Comparison of ENCODE assay signal across 8 cellular contexts in genomic region chr7:139340808-139341057, GRCh38. TPM values are rescaled to one million over a fixed set of nuclear protein-coding genes. Genes with fewer than 3 reads are reported as not detected.
DNase-seq lines count a peak whose midpoint lies in the region; ATAC-seq and TF ChIP-seq lines count a peak whose summit lies in the region.

No MANE protein-coding gene starts in this region.

- H3K36me3 ChIP-seq in kidney epithelial cell (ENCODE audit: control insufficient read depth, insufficient read depth, low read length) (no peaks in the 10 kb centered on the region), thymus (ENCODE audit: control insufficient read depth, insufficient read depth) (no peaks in the 10 kb centered on the region)

- POLR2A ChIA-PET in AG04449 (lab: Yijun Ruan, JAX): interaction anchor here (1.1 kb wide), 1 partner anchor 19 kb away, joined by 6 read pairs; the partner anchor contains the start of gene LUC7L2

- H3K27me3 ChIP-seq in kidney epithelial cell (ENCODE audit: control insufficient read depth, insufficient read depth, low read length): no peaks in the 10 kb centered on the region
- no peaks in the 10 kb centered on the region for H3K27me3 ChIP-seq in thymus (ENCODE audit: control insufficient read depth, insufficient read depth)

- no peaks in the 10 kb centered on the region for H3K9me3 ChIP-seq in thymus (ENCODE audit: control insufficient read depth)

- H3K27ac ChIP-seq in adipose tissue (ENCODE audit: low read depth, low read length): peak overlapping the region; percentile 98
- peak overlapping the region; percentile 100 for H3K27ac ChIP-seq in thymus (ENCODE audit: low read depth)

- H3K4me3 ChIP-seq in AG04449 (ENCODE audit: low read depth, low read length): peak overlapping the region; percentile 97
- H3K4me3 ChIP-seq in HFF-Myc (replicated peaks; ENCODE audit: low read depth, low read length): peak overlapping the region; percentile 92
- H3K4me3 ChIP-seq in kidney epithelial cell (ENCODE audit: low read depth, low read length): peak overlapping the region; percentile 66
- peak overlapping the region; percentile 94 for H3K4me3 ChIP-seq in thymus (ENCODE audit: low read length)

- peaks cover 5% of the 10 kb centered on the region for H3K4me1 ChIP-seq in thymus (ENCODE audit: control insufficient read depth, insufficient read depth, low read length)

- ATAC-seq in HG03469 (IDR thresholded peaks at IDR 0.05; ENCODE audit: unreplicated experiment): no peak
- ATAC-seq in HG02678 (IDR thresholded peaks at IDR 0.05; ENCODE audit: unreplicated experiment): no peak

- WGBS in adipose tissue, 3 donors: 0 to 1% (median 0%) methylated on average over 9 of the region's 9 CpGs
- WGBS in thymus: under 1% methylated on average over 9 of the region's 9 CpGs

- CTCF ChIA-PET in AG04449 (lab: Yijun Ruan, JAX): interaction anchor here (1.0 to 1.6 kb wide), 4 partner anchors 28 to 173 kb away, joined by 3 read pairs; no protein-coding TSS in a partner anchor

- TF ChIP-seq CTCF in AG04449 (IDR thresholded peaks at IDR 0.05; ENCODE audit: insufficient read depth, low read length, missing control alignments) (no peak), HFF-Myc (IDR thresholded peaks at IDR 0.05; ENCODE audit: low read depth, low read length, missing control alignments) (no peak), kidney epithelial cell (IDR thresholded peaks at IDR 0.05; ENCODE audit: insufficient read depth, low read length, poor library complexity, severe bottlenecking) (no peak)

- DNase-seq in AG04449 (ENCODE audit: low read depth, low spot score): no peak
- no peak for DNase-seq in HFF-Myc (ENCODE audit: extremely low read depth, low read depth)
- DNase-seq in kidney epithelial cell (ENCODE audit: low read depth): no peak
- DNase-seq in superior temporal gyrus (ENCODE audit: extremely low spot score): no peak

RNA-seq across cellular contexts. Expression of gene FMC1, which starts 0.4 kb away (rescaled TPM):
- polyA plus RNA-seq in adipose tissue: 10 to 100 TPM; 23.9 to 38.1 (median 34.4) TPM
- total RNA-seq in kidney epithelial cell: 8.3 and 8.4 TPM in 2 replicates
- polyA plus RNA-seq in thymus: 24.6 TPM

RNA-seq across cellular contexts. Expression of gene LUC7L2, which starts 19.0 kb away (rescaled TPM):
- 10 to 100 TPM; 20.1 to 50.2 (median 32.4) TPM for polyA plus RNA-seq in adipose tissue
- total RNA-seq in kidney epithelial cell: 49.3 and 56.0 TPM in 2 replicates
- polyA plus RNA-seq in thymus: 108 TPM
